Comparison of ENCODE assay signal across 1 cellular context in the genomic region with DNA sequence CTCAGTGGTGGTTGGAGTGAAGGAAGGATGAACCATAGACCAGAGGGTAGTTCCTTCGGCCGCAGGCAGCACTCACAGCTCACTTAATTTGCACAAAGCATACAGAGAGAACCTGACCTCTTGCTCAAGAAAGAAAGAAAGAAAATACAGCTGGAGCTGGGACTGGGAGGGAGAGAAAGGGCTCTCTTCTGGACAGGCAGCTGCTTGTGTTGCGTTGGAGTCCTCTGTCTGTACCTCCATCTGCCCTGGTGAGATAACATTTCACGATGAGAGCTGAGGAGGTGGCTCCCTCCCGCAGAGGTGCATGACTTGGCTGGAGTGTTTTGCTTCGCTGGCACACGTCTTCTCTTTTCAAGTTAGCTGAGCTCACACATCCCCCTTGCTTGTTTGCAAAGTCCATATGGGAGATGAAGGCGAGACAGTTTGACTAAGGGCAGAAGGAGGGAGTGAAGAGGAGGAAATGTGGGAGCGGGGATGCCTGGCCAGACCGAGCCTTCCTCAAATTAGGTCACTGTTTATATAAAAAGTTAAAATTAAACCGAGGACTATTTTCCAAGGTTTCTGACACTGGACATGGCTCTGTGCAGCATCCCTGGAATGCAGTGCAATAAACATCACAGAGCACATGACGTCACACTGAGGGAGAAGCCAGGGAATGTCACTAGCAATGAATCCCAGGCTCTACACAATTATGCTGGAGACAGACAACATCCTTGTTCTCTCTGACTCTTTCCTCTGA.
A peak's percentile ranks its signal among the peaks of the same experiment; 100 is the strongest.
TF ChIP-seq lines count a peak whose summit lies in the region.

No MANE protein-coding gene starts in this region.

TF ChIP-seq in K562, 482 proteins besides CTCF, POLR2A, EP300 and RAD21 (continued from another document and continues in another):
- TF ChIP-seq ZNF274 (IDR thresholded peaks at IDR 0.05; ENCODE audit: borderline replicate concordance, low read depth, low read length) (peak; percentile 53; the same call in 1 of the 2 replicates), BMI1 (IDR thresholded peaks at IDR 0.05; ENCODE audit: low read length) (no peak), TRIM24 (IDR thresholded peaks at IDR 0.05) (peak; percentile 94 to 95), ZNF311 (CRISPR knock-in tag; IDR thresholded peaks at IDR 0.05) (no peak), GABPB1 (CRISPR knock-in tag; IDR thresholded peaks at IDR 0.05) (0 out of 2 replicates have a peak, but pooled peaks have one; percentile 27), ZNF583 (CRISPR knock-in tag; IDR thresholded peaks at IDR 0.05) (no peak), HNRNPLL (IDR thresholded peaks at IDR 0.05; ENCODE audit: low read depth, low read length, poor library complexity, severe bottlenecking) (no peak), ZNF316 (IDR thresholded peaks at IDR 0.05) (peak; percentile 93), DMBX1 (CRISPR knock-in tag; IDR thresholded peaks at IDR 0.05; ENCODE audit: borderline replicate concordance) (peak; percentile 80), KAT8 (IDR thresholded peaks at IDR 0.05; ENCODE audit: low read depth) (no peak), ELF4 (CRISPR knock-in tag; IDR thresholded peaks at IDR 0.05) (no peak), FOXM1 (IDR thresholded peaks at IDR 0.05; ENCODE audit: low read depth) (peak; percentile 81), FOXM1 (CRISPR knock-in tag; IDR thresholded peaks at IDR 0.05; ENCODE audit: low read depth) (no peak), NR2C1 (IDR thresholded peaks at IDR 0.05) (no peak), NR2C1 (tag; IDR thresholded peaks at IDR 0.05) (0 out of 2 replicates have a peak, but pooled peaks have one; percentile 49), SMC3 (conservative IDR thresholded peaks at IDR 0.05; ENCODE audit: insufficient read depth, low read depth, low read length) (peak; percentile 22; the same call in 1 of the 2 replicates), POLR3G (IDR thresholded peaks at IDR 0.05; ENCODE audit: extremely low read depth, insufficient read length, insufficient replicate concordance) (no peak), HDAC1 (IDR thresholded peaks at IDR 0.05) (peak in 1 of 2 experiments; percentile 80; a peak in 2 of 4 replicates), SMARCE1 (IDR thresholded peaks at IDR 0.05) (peak; percentile 97), PCBP2 (IDR thresholded peaks at IDR 0.05; ENCODE audit: low read depth, low read length, poor library complexity, severe bottlenecking) (no peak), ZNF263 (CRISPR knock-in tag; IDR thresholded peaks at IDR 0.05; ENCODE audit: borderline replicate concordance) (peak; percentile 50; the same call in 1 of the 2 replicates), ELF1 (tag; IDR thresholded peaks at IDR 0.05) (no peak), ARHGAP35 (IDR thresholded peaks at IDR 0.05; ENCODE audit: partially characterized antibody) (no peak), ZNF124 (CRISPR knock-in tag; IDR thresholded peaks at IDR 0.05) (no peak), ZNF175 (CRISPR knock-in tag; IDR thresholded peaks at IDR 0.05; ENCODE audit: low read depth) (no peak), SRSF7 (optimal IDR thresholded peaks at IDR 0.05; ENCODE audit: low read depth, low read length) (no peak), STAT5A (IDR thresholded peaks at IDR 0.05; ENCODE audit: borderline replicate concordance, low read length) (peak; percentile 91), TBL1XR1 (IDR thresholded peaks at IDR 0.05; ENCODE audit: low read length in 2 of 2) (peak; percentile 80 to 93; a peak in 3 of 4 replicates), ZFP30 (CRISPR knock-in tag; IDR thresholded peaks at IDR 0.05; ENCODE audit: borderline replicate concordance) (no peak), CEBPB (tag; IDR thresholded peaks at IDR 0.05) (peak; percentile 94), ZSCAN29 (IDR thresholded peaks at IDR 0.05) (no peak), NRF1 (conservative IDR thresholded peaks at IDR 0.05 in 1 of 2, IDR thresholded peaks at IDR 0.05 in 1 of 2) (peak; percentile 55 to 73), BACH1 (tag; IDR thresholded peaks at IDR 0.05) (peak; percentile 65; the same call in 1 of the 2 replicates), DPF2 (IDR thresholded peaks at IDR 0.05) (peak; percentile 97), CCAR2 (IDR thresholded peaks at IDR 0.05; ENCODE audit: low read depth, low read length) (no peak), FOXA1 (IDR thresholded peaks at IDR 0.05; ENCODE audit: borderline replicate concordance) (no peak), LEF1 (IDR thresholded peaks at IDR 0.05) (peak; percentile 90)
- TF ChIP-seq, protein P1, sequence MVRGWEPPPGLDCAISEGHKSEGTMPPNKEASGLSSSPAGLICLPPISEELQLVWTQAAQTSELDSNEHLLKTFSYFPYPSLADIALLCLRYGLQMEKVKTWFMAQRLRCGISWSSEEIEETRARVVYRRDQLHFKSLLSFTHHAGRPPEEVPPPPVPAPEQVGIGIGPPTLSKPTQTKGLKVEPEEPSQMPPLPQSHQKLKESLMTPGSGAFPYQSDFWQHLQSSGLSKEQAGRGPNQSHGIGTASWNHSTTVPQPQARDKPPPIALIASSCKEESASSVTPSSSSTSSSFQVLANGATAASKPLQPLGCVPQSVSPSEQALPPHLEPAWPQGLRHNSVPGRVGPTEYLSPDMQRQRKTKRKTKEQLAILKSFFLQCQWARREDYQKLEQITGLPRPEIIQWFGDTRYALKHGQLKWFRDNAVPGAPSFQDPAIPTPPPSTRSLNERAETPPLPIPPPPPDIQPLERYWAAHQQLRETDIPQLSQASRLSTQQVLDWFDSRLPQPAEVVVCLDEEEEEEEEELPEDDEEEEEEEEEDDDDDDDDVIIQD (CRISPR knock-in tag; IDR thresholded peaks at IDR 0.05): no peak
- TF ChIP-seq, protein P2, sequence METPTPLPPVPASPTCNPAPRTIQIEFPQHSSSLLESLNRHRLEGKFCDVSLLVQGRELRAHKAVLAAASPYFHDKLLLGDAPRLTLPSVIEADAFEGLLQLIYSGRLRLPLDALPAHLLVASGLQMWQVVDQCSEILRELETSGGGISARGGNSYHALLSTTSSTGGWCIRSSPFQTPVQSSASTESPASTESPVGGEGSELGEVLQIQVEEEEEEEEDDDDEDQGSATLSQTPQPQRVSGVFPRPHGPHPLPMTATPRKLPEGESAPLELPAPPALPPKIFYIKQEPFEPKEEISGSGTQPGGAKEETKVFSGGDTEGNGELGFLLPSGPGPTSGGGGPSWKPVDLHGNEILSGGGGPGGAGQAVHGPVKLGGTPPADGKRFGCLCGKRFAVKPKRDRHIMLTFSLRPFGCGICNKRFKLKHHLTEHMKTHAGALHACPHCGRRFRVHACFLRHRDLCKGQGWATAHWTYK (CRISPR knock-in tag; IDR thresholded peaks at IDR 0.05): no peak
- TF ChIP-seq, protein P3, sequence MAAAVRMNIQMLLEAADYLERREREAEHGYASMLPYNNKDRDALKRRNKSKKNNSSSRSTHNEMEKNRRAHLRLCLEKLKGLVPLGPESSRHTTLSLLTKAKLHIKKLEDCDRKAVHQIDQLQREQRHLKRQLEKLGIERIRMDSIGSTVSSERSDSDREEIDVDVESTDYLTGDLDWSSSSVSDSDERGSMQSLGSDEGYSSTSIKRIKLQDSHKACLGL (CRISPR knock-in tag; IDR thresholded peaks at IDR 0.05; ENCODE audit: borderline replicate concordance, poor library complexity, severe bottlenecking): no peak
- TF ChIP-seq, protein P4, sequence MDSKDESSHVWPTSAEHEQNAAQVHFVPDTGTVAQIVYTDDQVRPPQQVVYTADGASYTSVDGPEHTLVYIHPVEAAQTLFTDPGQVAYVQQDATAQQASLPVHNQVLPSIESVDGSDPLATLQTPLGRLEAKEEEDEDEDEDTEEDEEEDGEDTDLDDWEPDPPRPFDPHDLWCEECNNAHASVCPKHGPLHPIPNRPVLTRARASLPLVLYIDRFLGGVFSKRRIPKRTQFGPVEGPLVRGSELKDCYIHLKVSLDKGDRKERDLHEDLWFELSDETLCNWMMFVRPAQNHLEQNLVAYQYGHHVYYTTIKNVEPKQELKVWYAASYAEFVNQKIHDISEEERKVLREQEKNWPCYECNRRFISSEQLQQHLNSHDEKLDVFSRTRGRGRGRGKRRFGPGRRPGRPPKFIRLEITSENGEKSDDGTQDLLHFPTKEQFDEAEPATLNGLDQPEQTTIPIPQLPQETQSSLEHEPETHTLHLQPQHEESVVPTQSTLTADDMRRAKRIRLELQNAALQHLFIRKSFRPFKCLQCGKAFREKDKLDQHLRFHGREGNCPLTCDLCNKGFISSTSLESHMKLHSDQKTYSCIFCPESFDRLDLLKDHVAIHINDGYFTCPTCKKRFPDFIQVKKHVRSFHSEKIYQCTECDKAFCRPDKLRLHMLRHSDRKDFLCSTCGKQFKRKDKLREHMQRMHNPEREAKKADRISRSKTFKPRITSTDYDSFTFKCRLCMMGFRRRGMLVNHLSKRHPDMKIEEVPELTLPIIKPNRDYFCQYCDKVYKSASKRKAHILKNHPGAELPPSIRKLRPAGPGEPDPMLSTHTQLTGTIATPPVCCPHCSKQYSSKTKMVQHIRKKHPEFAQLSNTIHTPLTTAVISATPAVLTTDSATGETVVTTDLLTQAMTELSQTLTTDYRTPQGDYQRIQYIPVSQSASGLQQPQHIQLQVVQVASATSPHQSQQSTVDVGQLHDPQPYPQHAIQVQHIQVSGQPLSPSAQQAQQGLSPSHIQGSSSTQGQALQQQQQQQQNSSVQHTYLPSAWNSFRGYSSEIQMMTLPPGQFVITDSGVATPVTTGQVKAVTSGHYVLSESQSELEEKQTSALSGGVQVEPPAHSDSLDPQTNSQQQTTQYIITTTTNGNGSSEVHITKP (IDR thresholded peaks at IDR 0.05; ENCODE audit: partially characterized antibody): peak; percentile 78
- TF ChIP-seq, protein P5, sequence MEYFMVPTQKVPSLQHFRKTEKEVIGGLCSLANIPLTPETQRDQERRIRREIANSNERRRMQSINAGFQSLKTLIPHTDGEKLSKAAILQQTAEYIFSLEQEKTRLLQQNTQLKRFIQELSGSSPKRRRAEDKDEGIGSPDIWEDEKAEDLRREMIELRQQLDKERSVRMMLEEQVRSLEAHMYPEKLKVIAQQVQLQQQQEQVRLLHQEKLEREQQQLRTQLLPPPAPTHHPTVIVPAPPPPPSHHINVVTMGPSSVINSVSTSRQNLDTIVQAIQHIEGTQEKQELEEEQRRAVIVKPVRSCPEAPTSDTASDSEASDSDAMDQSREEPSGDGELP (CRISPR knock-in tag; IDR thresholded peaks at IDR 0.05; ENCODE audit: borderline replicate concordance): peak; percentile 94
- TF ChIP-seq, protein P6, sequence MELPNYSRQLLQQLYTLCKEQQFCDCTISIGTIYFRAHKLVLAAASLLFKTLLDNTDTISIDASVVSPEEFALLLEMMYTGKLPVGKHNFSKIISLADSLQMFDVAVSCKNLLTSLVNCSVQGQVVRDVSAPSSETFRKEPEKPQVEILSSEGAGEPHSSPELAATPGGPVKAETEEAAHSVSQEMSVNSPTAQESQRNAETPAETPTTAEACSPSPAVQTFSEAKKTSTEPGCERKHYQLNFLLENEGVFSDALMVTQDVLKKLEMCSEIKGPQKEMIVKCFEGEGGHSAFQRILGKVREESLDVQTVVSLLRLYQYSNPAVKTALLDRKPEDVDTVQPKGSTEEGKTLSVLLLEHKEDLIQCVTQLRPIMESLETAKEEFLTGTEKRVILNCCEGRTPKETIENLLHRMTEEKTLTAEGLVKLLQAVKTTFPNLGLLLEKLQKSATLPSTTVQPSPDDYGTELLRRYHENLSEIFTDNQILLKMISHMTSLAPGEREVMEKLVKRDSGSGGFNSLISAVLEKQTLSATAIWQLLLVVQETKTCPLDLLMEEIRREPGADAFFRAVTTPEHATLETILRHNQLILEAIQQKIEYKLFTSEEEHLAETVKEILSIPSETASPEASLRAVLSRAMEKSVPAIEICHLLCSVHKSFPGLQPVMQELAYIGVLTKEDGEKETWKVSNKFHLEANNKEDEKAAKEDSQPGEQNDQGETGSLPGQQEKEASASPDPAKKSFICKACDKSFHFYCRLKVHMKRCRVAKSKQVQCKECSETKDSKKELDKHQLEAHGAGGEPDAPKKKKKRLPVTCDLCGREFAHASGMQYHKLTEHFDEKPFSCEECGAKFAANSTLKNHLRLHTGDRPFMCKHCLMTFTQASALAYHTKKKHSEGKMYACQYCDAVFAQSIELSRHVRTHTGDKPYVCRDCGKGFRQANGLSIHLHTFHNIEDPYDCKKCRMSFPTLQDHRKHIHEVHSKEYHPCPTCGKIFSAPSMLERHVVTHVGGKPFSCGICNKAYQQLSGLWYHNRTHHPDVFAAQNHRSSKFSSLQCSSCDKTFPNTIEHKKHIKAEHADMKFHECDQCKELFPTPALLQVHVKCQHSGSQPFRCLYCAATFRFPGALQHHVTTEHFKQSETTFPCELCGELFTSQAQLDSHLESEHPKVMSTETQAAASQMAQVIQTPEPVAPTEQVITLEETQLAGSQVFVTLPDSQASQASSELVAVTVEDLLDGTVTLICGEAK (IDR thresholded peaks at IDR 0.05): no peak
- TF ChIP-seq, protein P6 (CRISPR knock-in tag; IDR thresholded peaks at IDR 0.05): no peak
- TF ChIP-seq, protein P7, sequence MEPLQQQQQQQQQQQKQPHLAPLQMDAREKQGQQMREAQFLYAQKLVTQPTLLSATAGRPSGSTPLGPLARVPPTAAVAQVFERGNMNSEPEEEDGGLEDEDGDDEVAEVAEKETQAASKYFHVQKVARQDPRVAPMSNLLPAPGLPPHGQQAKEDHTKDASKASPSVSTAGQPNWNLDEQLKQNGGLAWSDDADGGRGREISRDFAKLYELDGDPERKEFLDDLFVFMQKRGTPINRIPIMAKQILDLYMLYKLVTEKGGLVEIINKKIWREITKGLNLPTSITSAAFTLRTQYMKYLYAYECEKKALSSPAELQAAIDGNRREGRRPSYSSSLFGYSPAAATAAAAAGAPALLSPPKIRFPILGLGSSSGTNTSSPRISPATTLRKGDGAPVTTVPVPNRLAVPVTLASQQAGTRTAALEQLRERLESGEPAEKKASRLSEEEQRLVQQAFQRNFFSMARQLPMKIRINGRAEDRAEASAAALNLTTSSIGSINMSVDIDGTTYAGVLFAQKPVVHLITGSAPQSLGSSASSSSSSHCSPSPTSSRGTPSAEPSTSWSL (CRISPR knock-in tag; IDR thresholded peaks at IDR 0.05; ENCODE audit: borderline replicate concordance): no peak
